14 cellular contexts compared by ENCODE assay signal in genomic region chr1:8674912-8675311, GRCh38.
DNase-seq lines count a peak whose midpoint lies in the region; ATAC-seq and TF ChIP-seq lines count a peak whose summit lies in the region.
"Had no signal": no experiment of that assay in that cellular context is flagged by ENCODE, and none has a peak within 500 bp of the region (broad histone marks: within the 10 kb centered on the region; RNA-seq: fewer than 3 reads in every experiment).

No MANE protein-coding gene starts in this region.

- H3K27me3 ChIP-seq in H9 (ENCODE audit: insufficient read depth, low read length) (no peaks in the 10 kb centered on the region), mammary epithelial cell (ENCODE audit: insufficient read depth, low read length) (no peaks in the 10 kb centered on the region), osteoblast (ENCODE audit: insufficient read depth, low read length) (no peaks in the 10 kb centered on the region)
- H3K27me3 ChIP-seq: MG63 had no signal

- H4K91ac ChIP-seq in H9 (ENCODE audit: insufficient read length, low read depth, low read length), result no peak overlapping the region

- no peaks in the 10 kb centered on the region for H3K23me2 ChIP-seq in H9 (ENCODE audit: insufficient read length, low read depth, low read length, poor library complexity, severe bottlenecking)

- H2BK120ac ChIP-seq in H9 (ENCODE audit: low read depth, low read length, poor library complexity, severe bottlenecking), result no peak overlapping the region

- H3K79me1 ChIP-seq in H9 (ENCODE audit: insufficient read depth, low read depth, low read length, poor library complexity, severe bottlenecking), result peaks cover 11% of the 10 kb centered on the region

- H3K4me3 Mint-ChIP-seq in H9, result no peak overlapping the region
- H3K4me3 Mint-ChIP-seq: activated T-helper 1 cell treated with anti-CD3 and anti-CD28 coated beads, Interleukin-12 subunit alpha, Interleukin-12 subunit beta, Interleukin-2, Interleukin-4 antibody, amounts not matched to agents 30 ng/mL and 10 ng/mL and 1 ng/mL, durations not matched to agents 14 hours and 24 hours and 36 hours; CD4-positive, alpha-beta T cell had no signal

- no peak for ATAC-seq in HG03442 (IDR thresholded peaks at IDR 0.05; ENCODE audit: unreplicated experiment)
- ATAC-seq: sciatic nerve had no signal

- H3K4me1 ChIP-seq in H9 (ENCODE audit: insufficient read depth, low read length) (peaks cover 6% of the 10 kb centered on the region; the same call in 1 of the 2 replicates), mammary epithelial cell (ENCODE audit: insufficient read depth, low read length) (peaks cover 24% of the 10 kb centered on the region), osteoblast (ENCODE audit: insufficient read depth, low read length) (peaks cover 40% of the 10 kb centered on the region)

- H3K18ac ChIP-seq in H9 (ENCODE audit: insufficient read length, low read depth, low read length), result no peak overlapping the region

- BruUV-seq in mammary epithelial cell (replicated peaks; lab: Mats Ljungman, UMichigan), result no TSS peak

- no peaks in the 10 kb centered on the region for H3K27me3 Mint-ChIP-seq in H9 (ENCODE audit: low read depth)
- H3K27me3 Mint-ChIP-seq: CD4-positive, alpha-beta T cell; naive B cell had no signal

- H3K27ac Mint-ChIP-seq in H9, result peak overlapping the region in 2 of 3 experiments; percentile 12 to 74; a peak in 4 of 7 replicates
- H3K27ac Mint-ChIP-seq: activated T-helper 1 cell treated with anti-CD3 and anti-CD28 coated beads, Interleukin-12 subunit alpha, Interleukin-12 subunit beta, Interleukin-2, Interleukin-4 antibody, amounts not matched to agents 30 ng/mL and 10 ng/mL and 1 ng/mL, durations not matched to agents 14 hours and 24 hours and 36 hours; CD4-positive, alpha-beta T cell had no signal

- H4K5ac ChIP-seq in H9 (ENCODE audit: insufficient read length, low read depth, low read length), result no peak overlapping the region

- no peak overlapping the region for H2BK5ac ChIP-seq in H9 (ENCODE audit: insufficient read length, low read length)

- H3K4me3 ChIP-seq in mammary epithelial cell (replicated peaks in 1 of 3; ENCODE audit: insufficient read depth in 1 of 3, low read depth in 2 of 3, low read length in 3 of 3) (no peak overlapping the region), osteoblast (ENCODE audit: insufficient read depth, low read length) (no peak overlapping the region)
- H3K4me3 ChIP-seq: MG63 had no signal

- H3K23ac ChIP-seq in H9 (ENCODE audit: insufficient read length, low read depth, low read length), result no peak overlapping the region

- H3K4me1 Mint-ChIP-seq in H9, result peaks cover 45 to 52% of the 10 kb centered on the region in 2 experiments

- no peaks in the 10 kb centered on the region; a peak in 1 of 7 replicates for H3K36me3 Mint-ChIP-seq in H9 (ENCODE audit: insufficient read depth in 1 of 3, low read depth in 3 of 3)

- H3T11ph ChIP-seq in H9 (ENCODE audit: low read length), result no peak overlapping the region

- dilution Hi-C loops in mammary epithelial cell (cut with HindIII; ENCODE audit: low sequenced_read_pairs), result no loop called here

- no peaks in the 10 kb centered on the region for H3K9me3 Mint-ChIP-seq in H9
- H3K9me3 Mint-ChIP-seq: activated T-helper 1 cell treated with anti-CD3 and anti-CD28 coated beads, Interleukin-12 subunit alpha, Interleukin-12 subunit beta, Interleukin-2, Interleukin-4 antibody, amounts not matched to agents 30 ng/mL and 10 ng/mL and 1 ng/mL, durations not matched to agents 14 hours and 24 hours and 36 hours; CD4-positive, alpha-beta T cell; naive B cell had no signal

- no CpG with 5 or more reads among the region's 2 CpGs for WGBS in H9 (ENCODE audit: extremely low coverage, insufficient read length, low lambda C conversion rate)
- 30% methylated on average over 2 of the region's 2 CpGs for WGBS in mammary epithelial cell (ENCODE audit: low coverage, missing lambda C conversion rate)

- H3K56ac ChIP-seq in H9 (ENCODE audit: insufficient read length, low read depth, low read length), result no peak overlapping the region

- H4K20me1 ChIP-seq in H9 (ENCODE audit: control insufficient read depth, insufficient read depth, insufficient read length), result no peaks in the 10 kb centered on the region
- no peaks in the 10 kb centered on the region for H4K20me1 ChIP-seq in mammary epithelial cell (ENCODE audit: insufficient read depth, low read length)
- peaks cover 12% of the 10 kb centered on the region for H4K20me1 ChIP-seq in osteoblast (ENCODE audit: insufficient read depth, low read length)

- no peak overlapping the region for H3K27ac ChIP-seq in H9 (ENCODE audit: insufficient read length, low read depth, low read length)
- H3K27ac ChIP-seq in mammary epithelial cell (ENCODE audit: insufficient read depth, low read depth, low read length), result no peak overlapping the region
- H3K27ac ChIP-seq in osteoblast (ENCODE audit: low read depth, low read length), result peak overlapping the region; percentile 40

- peaks cover 57% of the 10 kb centered on the region for H3K79me2 ChIP-seq in H9 (ENCODE audit: insufficient read depth, low read length)
- peaks cover 70% of the 10 kb centered on the region for H3K79me2 ChIP-seq in mammary epithelial cell (ENCODE audit: insufficient read depth, low read length)
- peaks cover 77% of the 10 kb centered on the region for H3K79me2 ChIP-seq in osteoblast (ENCODE audit: insufficient read depth, low read length)

- no peak overlapping the region for H2BK15ac ChIP-seq in H9 (ENCODE audit: low read depth, low read length)

- TF ChIP-seq CTCF in H9 (conservative IDR thresholded peaks at IDR 0.05) (no peak), mammary epithelial cell (conservative IDR thresholded peaks at IDR 0.05 in 1 of 2, IDR thresholded peaks at IDR 0.05 in 1 of 2; ENCODE audit: extremely low read depth in 1 of 2, insufficient read depth in 1 of 2, low read depth in 1 of 2, low read length in 2 of 2) (no peak), osteoblast (IDR thresholded peaks at IDR 0.05; ENCODE audit: extremely low read depth, low read depth, low read length) (no peak)

- intact Hi-C loops in mammary epithelial cell (cut with micrococcal nuclease), result loop anchor here (5.0 kb wide), 1 partner anchor 253 kb away; no protein-coding TSS in a partner anchor

- H3K9ac ChIP-seq in H9 (ENCODE audit: extremely low read depth, insufficient read length, low read length), result no peak overlapping the region
- H3K9ac ChIP-seq in mammary epithelial cell (ENCODE audit: insufficient read depth, low read length), result no peak overlapping the region

- in situ Hi-C loops in mammary epithelial cell (cut with MboI; ENCODE audit: low sequenced_read_pairs in 2 of 2), result loop anchor here in 1 of 2 donors (25.0 kb wide), 1 partner anchor 113 kb away; no protein-coding TSS in a partner anchor

- CTCF ChIA-PET in mammary epithelial cell (lab: Charles Lee; ENCODE audit: low non-redundant PET), result no interaction called here

- H2BK20ac ChIP-seq in H9 (ENCODE audit: low read depth, low read length, poor library complexity, severe bottlenecking), result no peak overlapping the region

- DNase-seq in H9, result no peak
- peak; percentile 20 for DNase-seq in NCI-H226
- DNase-seq in mammary epithelial cell, result peak; percentile 47
- no peak for DNase-seq in osteoblast (ENCODE audit: insufficient read length, low spot score, missing footprints)
- no peak for DNase-seq in UCSD-AML1 (lab: John Stamatoyannopoulos, UW; ENCODE audit: unreplicated experiment)
- DNase-seq in SKM-1 treated with dmso at 0.1 percent for 144 hours (lab: John Stamatoyannopoulos, UW; ENCODE audit: unreplicated experiment), result no peak
- DNase-seq in stimulated activated naive CD4-positive, alpha-beta T cell treated with Interleukin-2 at 50 U/mL for 16 hours (lab: John Stamatoyannopoulos, UW), result no peak
- DNase-seq: CD4-positive, alpha-beta T cell; left colon; MG63; naive B cell had no signal

- no peak overlapping the region for H3K4ac ChIP-seq in H9 (ENCODE audit: low read depth, low read length)

- no peak overlapping the region for H3K14ac ChIP-seq in H9 (ENCODE audit: insufficient read depth, low read length)

- H3K36me3 ChIP-seq in mammary epithelial cell (ENCODE audit: insufficient read depth, low read length) (no peaks in the 10 kb centered on the region), osteoblast (ENCODE audit: insufficient read depth, low read length) (no peaks in the 10 kb centered on the region)
- H3K36me3 ChIP-seq: MG63 had no signal

- no peak overlapping the region for H4K8ac ChIP-seq in H9 (replicated peaks; ENCODE audit: insufficient read length, low read depth, low read length)

- H2AFZ ChIP-seq in H9 (ENCODE audit: low read length) (no peak overlapping the region), mammary epithelial cell (ENCODE audit: low read depth, low read length) (no peak overlapping the region), osteoblast (ENCODE audit: low read length) (no peak overlapping the region)

- H3K9me3 ChIP-seq in H9 (ENCODE audit: control insufficient read depth, low read depth, low read length), result no peaks in the 10 kb centered on the region
- H3K9me3 ChIP-seq in mammary epithelial cell (replicated peaks; ENCODE audit: insufficient read depth, low read length), result no peaks in the 10 kb centered on the region
- H3K9me3 ChIP-seq in osteoblast (ENCODE audit: low read depth, low read length), result no peaks in the 10 kb centered on the region
- H3K9me3 ChIP-seq: MG63 had no signal

- H3K4me2 ChIP-seq in H9 (ENCODE audit: insufficient read depth, insufficient read length, low read length) (no peak overlapping the region), mammary epithelial cell (ENCODE audit: insufficient read depth, low read depth, low read length) (peak overlapping the region; percentile 20), osteoblast (ENCODE audit: insufficient read depth, low read length) (peak overlapping the region; percentile 20)

- no peak overlapping the region for H2BK12ac ChIP-seq in H9 (ENCODE audit: insufficient read length, low read depth, low read length)

- H2AK5ac ChIP-seq in H9 (ENCODE audit: insufficient read length, low read length), result no peak overlapping the region

Comparison
In these comparisons a context has a peak if more than half of its experiments do, and no peak if none do; other contexts are left out.
1. DNase-seq: peak in NCI-H226 (single experiment) and mammary epithelial cell (single experiment); none in H9 (single experiment), osteoblast (single experiment), UCSD-AML1 (single experiment), SKM-1 treated with dmso at 0.1 percent for 144 hours (single experiment) and stimulated activated naive CD4-positive, alpha-beta T cell treated with Interleukin-2 at 50 U/mL for 16 hours (single experiment).